8 cellular contexts compared by ENCODE assay signal in genomic region chr2:32061973-32062861, GRCh38. TPM values are rescaled to one million over a fixed set of nuclear protein-coding genes. Genes with fewer than 3 reads are reported as not detected.
A peak's percentile ranks its signal among the peaks of the same experiment; 100 is the strongest.
DNase-seq lines count a peak whose midpoint lies in the region; ATAC-seq and TF ChIP-seq lines count a peak whose summit lies in the region.

No MANE protein-coding gene starts in this region.

- WGBS in H9 (ENCODE audit: extremely low coverage, insufficient read length, low lambda C conversion rate): 100% methylated on average over 2 of the region's 13 CpGs

- H3K4me1 Mint-ChIP-seq in CD14-positive monocyte (peaks cover 26% of the 10 kb centered on the region), H9 (peaks cover 11 to 13% of the 10 kb centered on the region in 2 experiments)

- no peaks in the 10 kb centered on the region for H3K79me1 ChIP-seq in H9 (ENCODE audit: insufficient read depth, low read depth, low read length, poor library complexity, severe bottlenecking)

- POLR2A ChIA-PET in PC-3 (lab: Charles Lee; ENCODE audit: unreplicated experiment): interaction anchor here (0.7 to 2.5 kb wide), 3 partner anchors 23 to 1600 kb away, joined by 3 to 17 read pairs (median 5); partner anchors contain the start of gene DPY30

- no peaks in the 10 kb centered on the region for H3K9me2 ChIP-seq in PC-3 (replicated peaks; ENCODE audit: low read length)

- H3K36me3 ChIP-seq in PC-3 (ENCODE audit: low read depth, low read length) (no peaks in the 10 kb centered on the region), stomach smooth muscle (ENCODE audit: control insufficient read depth in 2 of 2, insufficient read depth in 2 of 2, low read length in 2 of 2) (peaks cover 0 to 2% of the 10 kb centered on the region in 2 donors)

- H3K23me2 ChIP-seq in H9 (ENCODE audit: insufficient read length, low read depth, low read length, poor library complexity, severe bottlenecking): peaks cover 3% of the 10 kb centered on the region

- no peak overlapping the region for H3K4ac ChIP-seq in H9 (ENCODE audit: low read depth, low read length)

- no peak overlapping the region for H2BK20ac ChIP-seq in H9 (ENCODE audit: low read depth, low read length, poor library complexity, severe bottlenecking)

- no peak overlapping the region for H4K8ac ChIP-seq in H9 (replicated peaks; ENCODE audit: insufficient read length, low read depth, low read length)

- no peak overlapping the region for H3K27ac ChIP-seq in H9 (ENCODE audit: insufficient read length, low read depth, low read length)
- 0 out of 2 replicates have a peak overlapping the region, but pooled peaks have one; percentile 2 for H3K27ac ChIP-seq in PC-3 (ENCODE audit: low read length)
- H3K27ac ChIP-seq in stomach smooth muscle (ENCODE audit: low read length): peak overlapping the region; percentile 80

- BruUV-seq in PC-3 (replicated peaks; lab: Mats Ljungman, UMichigan): no TSS peak

- H3K14ac ChIP-seq in H9 (ENCODE audit: insufficient read depth, low read length): no peak overlapping the region

- no peak overlapping the region for H2BK120ac ChIP-seq in H9 (ENCODE audit: low read depth, low read length, poor library complexity, severe bottlenecking)

- peak overlapping the region; percentile 97 to 98 for H3K4me3 Mint-ChIP-seq in CD14-positive monocyte
- H3K4me3 Mint-ChIP-seq in H9: peak overlapping the region; percentile 92 to 95

- no peak for DNase-seq in CD14-positive monocyte (ENCODE audit: low spot score)
- peak; percentile 55 for DNase-seq in H9
- DNase-seq in PC-3: peak; percentile 57
- peak; percentile 73 for DNase-seq in cerebellar cortex (ENCODE audit: low spot score)
- peak; percentile 48 for DNase-seq in left kidney (ENCODE audit: low read depth, low spot score)
- DNase-seq in middle frontal gyrus (ENCODE audit: extremely low spot score, low spot score): no peak

- H3K4me2 ChIP-seq in H9 (ENCODE audit: insufficient read depth, insufficient read length, low read length) (peak overlapping the region; percentile 74), PC-3 (ENCODE audit: low read length) (peak overlapping the region; percentile 79)

- CTCF ChIA-PET in PC-3 (lab: Charles Lee): interaction anchor here (1.5 to 1.6 kb wide), 2 partner anchors 23 to 103 kb away, joined by 6 read pairs; partner anchors contain the start of genes DPY30 and SLC30A6

- H3K27me3 ChIP-seq in H9 (ENCODE audit: insufficient read depth, low read length) (no peaks in the 10 kb centered on the region), PC-3 (ENCODE audit: low read length) (no peaks in the 10 kb centered on the region), stomach smooth muscle (ENCODE audit: control insufficient read depth in 1 of 2, insufficient read depth in 2 of 2, low read length in 2 of 2) (no peaks in the 10 kb centered on the region)

- H3K23ac ChIP-seq in H9 (ENCODE audit: insufficient read length, low read depth, low read length): no peak overlapping the region

- no peak overlapping the region for H2AK5ac ChIP-seq in H9 (ENCODE audit: insufficient read length, low read length)

- no peak overlapping the region for H4K5ac ChIP-seq in H9 (ENCODE audit: insufficient read length, low read depth, low read length)

- H4K91ac ChIP-seq in H9 (ENCODE audit: insufficient read length, low read depth, low read length): no peak overlapping the region

- no peaks in the 10 kb centered on the region for H3K9me3 ChIP-seq in H9 (ENCODE audit: control insufficient read depth, low read depth, low read length)
- no peaks in the 10 kb centered on the region for H3K9me3 ChIP-seq in PC-3 (ENCODE audit: low read length)
- H3K9me3 ChIP-seq in stomach smooth muscle (ENCODE audit: control insufficient read depth in 2 of 2, low read length in 2 of 2): no peaks in the 10 kb centered on the region

- ATAC-seq in PC-3 (peak; percentile 12), GM18511 (IDR thresholded peaks at IDR 0.05; ENCODE audit: unreplicated experiment) (no peak)

- H2AFZ ChIP-seq in H9 (ENCODE audit: low read length): peak overlapping the region; percentile 91
- H2AFZ ChIP-seq in PC-3 (ENCODE audit: low read length): peak overlapping the region; percentile 73

- intact Hi-C loops in CD14-positive monocyte (cut with micrococcal nuclease): loop anchor here (5.0 to 10.0 kb wide), 3 partner anchors 55 to 73 kb away; no protein-coding TSS in a partner anchor
- intact Hi-C loops in PC-3 (cut with micrococcal nuclease): loop anchor here (2.0 kb wide), 2 partner anchors 73 to 103 kb away; partner anchors contain the start of gene SLC30A6

- no peak overlapping the region for H3T11ph ChIP-seq in H9 (ENCODE audit: low read length)

- TF ChIP-seq CTCF in CD14-positive monocyte (IDR thresholded peaks at IDR 0.05): no peak
- no peak for TF ChIP-seq CTCF in H9 (conservative IDR thresholded peaks at IDR 0.05)
- TF ChIP-seq CTCF in PC-3 (conservative IDR thresholded peaks at IDR 0.05; ENCODE audit: low read depth, low read length): no peak

- peak overlapping the region in 6 of 7 donors; percentile 23 to 92 (median 58) for H3K27ac Mint-ChIP-seq in CD14-positive monocyte
- peak overlapping the region in 1 of 3 experiments; percentile 99; a peak in 3 of 7 replicates for H3K27ac Mint-ChIP-seq in H9

- H2BK12ac ChIP-seq in H9 (ENCODE audit: insufficient read length, low read depth, low read length): no peak overlapping the region

- H3K9ac ChIP-seq in H9 (ENCODE audit: extremely low read depth, insufficient read length, low read length): no peak overlapping the region
- H3K9ac ChIP-seq in PC-3 (ENCODE audit: low read length): peak overlapping the region; percentile 52
- H3K9ac ChIP-seq in stomach smooth muscle (ENCODE audit: low read length in 2 of 2): peak overlapping the region; percentile 1 to 71

- H2BK5ac ChIP-seq in H9 (ENCODE audit: insufficient read length, low read length): no peak overlapping the region

- H3K9me3 Mint-ChIP-seq in CD14-positive monocyte: peaks cover 0 to 3% (median 0%) of the 10 kb centered on the region in 7 donors
- no peaks in the 10 kb centered on the region for H3K9me3 Mint-ChIP-seq in H9

- H3K4me3 ChIP-seq in PC-3 (ENCODE audit: low read length) (peak overlapping the region; percentile 93), stomach smooth muscle (ENCODE audit: low read length in 2 of 2) (peak overlapping the region; percentile 58 to 89)

- H3K4me1 ChIP-seq in H9 (ENCODE audit: insufficient read depth, low read length) (no peaks in the 10 kb centered on the region), PC-3 (ENCODE audit: insufficient read depth, low read length) (peaks cover 19% of the 10 kb centered on the region), stomach smooth muscle (ENCODE audit: control insufficient read depth, insufficient read depth, low read length) (peaks cover 3% of the 10 kb centered on the region)

- no peaks in the 10 kb centered on the region for H3K79me2 ChIP-seq in H9 (ENCODE audit: insufficient read depth, low read length)
- H3K79me2 ChIP-seq in PC-3 (ENCODE audit: low read length): peaks cover 16% of the 10 kb centered on the region

- H2BK15ac ChIP-seq in H9 (ENCODE audit: low read depth, low read length): no peak overlapping the region

- no peaks in the 10 kb centered on the region for H3F3A ChIP-seq in PC-3 (ENCODE audit: low read length, unreplicated experiment)

- no peak overlapping the region for H3K18ac ChIP-seq in H9 (ENCODE audit: insufficient read length, low read depth, low read length)

- H4K20me1 ChIP-seq in H9 (ENCODE audit: control insufficient read depth, insufficient read depth, insufficient read length) (no peaks in the 10 kb centered on the region), PC-3 (ENCODE audit: low read length) (no peaks in the 10 kb centered on the region)

- no peak overlapping the region for H3K56ac ChIP-seq in H9 (ENCODE audit: insufficient read length, low read depth, low read length)

- H3K36me3 Mint-ChIP-seq in CD14-positive monocyte (peaks cover 5 to 7% of the 10 kb centered on the region in 2 donors), H9 (ENCODE audit: insufficient read depth in 1 of 3, low read depth in 3 of 3) (peaks cover 0 to 5% (median 4%) of the 10 kb centered on the region in 3 experiments; a peak in 5 of 7 replicates)

- H3K27me3 Mint-ChIP-seq in CD14-positive monocyte (ENCODE audit: low read depth in 3 of 3) (peaks cover 0 to 4% (median 0%) of the 10 kb centered on the region in 3 donors), H9 (ENCODE audit: low read depth) (no peaks in the 10 kb centered on the region)

RNA-seq across cellular contexts. Expression of gene SPAST, which starts 1.1 kb away (rescaled TPM):
- 10 to 100 TPM; 14.0 to 17.4 TPM for polyA plus RNA-seq in CD14-positive monocyte
- total RNA-seq in H9 (2021) (30.8 and 32.8 TPM in 2 replicates), PC-3 (2014; rRNA removed) (15.5 and 21.6 TPM in 2 replicates)

RNA-seq across cellular contexts. Expression of gene DPY30, which starts 22.6 kb away (rescaled TPM):
- 100 to 1,000 TPM; 122 to 137 TPM for polyA plus RNA-seq in CD14-positive monocyte
- total RNA-seq in H9 (2021): 148 and 149 TPM in 2 replicates
- total RNA-seq in PC-3 (2014; rRNA removed): 104 and 127 TPM in 2 replicates

RNA-seq across cellular contexts. Expression of gene MEMO1, which starts 51.4 kb away (rescaled TPM):
- 10 to 100 TPM; 57.0 to 63.7 TPM for polyA plus RNA-seq in CD14-positive monocyte
- total RNA-seq in H9 (2021) (48.8 and 49.4 TPM in 2 replicates), PC-3 (2014; rRNA removed) (49.5 and 59.9 TPM in 2 replicates)

Comparison
In these comparisons a context has a peak if more than half of its experiments do, and no peak if none do; other contexts are left out.
1. DNase-seq: peak in H9 (single experiment), PC-3 (single experiment), cerebellar cortex (single experiment) and left kidney (single experiment); none in CD14-positive monocyte (single experiment) and middle frontal gyrus (single experiment).